1 cellular context compared by ENCODE assay signal in the genomic region with DNA sequence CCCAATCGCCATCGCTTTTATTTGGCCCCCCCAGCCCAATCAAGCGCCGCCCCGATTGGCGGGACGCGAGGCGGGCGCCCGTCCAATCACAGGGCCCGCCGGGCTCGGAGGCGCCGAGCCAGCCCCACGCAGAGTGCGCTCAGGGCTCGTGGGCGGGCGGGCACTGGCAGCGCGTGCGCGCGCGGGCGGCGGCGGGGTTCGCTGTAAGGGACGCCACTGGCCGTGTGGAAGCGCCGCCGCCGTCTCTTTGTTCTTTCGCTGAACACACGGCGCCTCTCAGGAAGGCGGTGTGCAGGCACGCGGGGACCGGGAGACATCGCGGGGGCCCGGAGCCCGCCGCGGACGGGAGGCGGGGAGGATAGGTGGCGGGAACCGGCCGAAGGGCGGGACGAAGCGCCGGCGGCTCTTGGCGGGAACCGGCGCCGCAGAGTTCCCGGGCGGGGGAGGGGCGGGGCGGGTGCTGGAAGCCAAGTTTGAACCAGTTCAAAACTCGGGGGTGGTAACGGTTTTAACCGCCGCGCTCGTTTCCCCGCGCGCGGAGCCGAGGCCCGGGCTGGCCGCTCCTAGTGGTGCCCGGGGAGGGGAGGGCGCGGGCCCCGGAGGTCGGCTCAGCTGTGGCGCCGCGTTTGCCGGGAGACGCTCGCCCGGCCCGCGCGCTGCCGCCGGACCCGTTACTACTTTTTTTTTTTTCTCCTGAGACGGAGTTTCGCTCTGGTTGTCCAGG.
A peak's percentile ranks its signal among the peaks of the same experiment; 100 is the strongest.
TF ChIP-seq lines count a peak whose summit lies in the region.

No MANE protein-coding gene starts in this region.

TF ChIP-seq in WTC11, 78 proteins besides CTCF, POLR2A, EP300 and RAD21 (continued from another document and continues in another):
- TF ChIP-seq, protein P1, sequence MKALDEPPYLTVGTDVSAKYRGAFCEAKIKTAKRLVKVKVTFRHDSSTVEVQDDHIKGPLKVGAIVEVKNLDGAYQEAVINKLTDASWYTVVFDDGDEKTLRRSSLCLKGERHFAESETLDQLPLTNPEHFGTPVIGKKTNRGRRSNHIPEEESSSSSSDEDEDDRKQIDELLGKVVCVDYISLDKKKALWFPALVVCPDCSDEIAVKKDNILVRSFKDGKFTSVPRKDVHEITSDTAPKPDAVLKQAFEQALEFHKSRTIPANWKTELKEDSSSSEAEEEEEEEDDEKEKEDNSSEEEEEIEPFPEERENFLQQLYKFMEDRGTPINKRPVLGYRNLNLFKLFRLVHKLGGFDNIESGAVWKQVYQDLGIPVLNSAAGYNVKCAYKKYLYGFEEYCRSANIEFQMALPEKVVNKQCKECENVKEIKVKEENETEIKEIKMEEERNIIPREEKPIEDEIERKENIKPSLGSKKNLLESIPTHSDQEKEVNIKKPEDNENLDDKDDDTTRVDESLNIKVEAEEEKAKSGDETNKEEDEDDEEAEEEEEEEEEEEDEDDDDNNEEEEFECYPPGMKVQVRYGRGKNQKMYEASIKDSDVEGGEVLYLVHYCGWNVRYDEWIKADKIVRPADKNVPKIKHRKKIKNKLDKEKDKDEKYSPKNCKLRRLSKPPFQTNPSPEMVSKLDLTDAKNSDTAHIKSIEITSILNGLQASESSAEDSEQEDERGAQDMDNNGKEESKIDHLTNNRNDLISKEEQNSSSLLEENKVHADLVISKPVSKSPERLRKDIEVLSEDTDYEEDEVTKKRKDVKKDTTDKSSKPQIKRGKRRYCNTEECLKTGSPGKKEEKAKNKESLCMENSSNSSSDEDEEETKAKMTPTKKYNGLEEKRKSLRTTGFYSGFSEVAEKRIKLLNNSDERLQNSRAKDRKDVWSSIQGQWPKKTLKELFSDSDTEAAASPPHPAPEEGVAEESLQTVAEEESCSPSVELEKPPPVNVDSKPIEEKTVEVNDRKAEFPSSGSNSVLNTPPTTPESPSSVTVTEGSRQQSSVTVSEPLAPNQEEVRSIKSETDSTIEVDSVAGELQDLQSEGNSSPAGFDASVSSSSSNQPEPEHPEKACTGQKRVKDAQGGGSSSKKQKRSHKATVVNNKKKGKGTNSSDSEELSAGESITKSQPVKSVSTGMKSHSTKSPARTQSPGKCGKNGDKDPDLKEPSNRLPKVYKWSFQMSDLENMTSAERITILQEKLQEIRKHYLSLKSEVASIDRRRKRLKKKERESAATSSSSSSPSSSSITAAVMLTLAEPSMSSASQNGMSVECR (CRISPR knock-in tag; IDR thresholded peaks at IDR 0.05; ENCODE audit: borderline replicate concordance): peak; percentile 33; the same call in 1 of the 2 replicates
- TF ChIP-seq GTF2I (CRISPR knock-in tag; conservative IDR thresholded peaks at IDR 0.05) (no peak), SMAD3 (CRISPR knock-in tag; IDR thresholded peaks at IDR 0.05; ENCODE audit: borderline replicate concordance) (no peak), NFYB (CRISPR knock-in tag; conservative IDR thresholded peaks at IDR 0.05; ENCODE audit: low read depth) (peak; percentile 85), PRRX2 (CRISPR knock-in tag; IDR thresholded peaks at IDR 0.05) (no peak), RELA (CRISPR knock-in tag; IDR thresholded peaks at IDR 0.05; ENCODE audit: borderline replicate concordance) (peak; percentile 25; the same call in 1 of the 2 replicates), NR3C1 (CRISPR knock-in tag; conservative IDR thresholded peaks at IDR 0.05; ENCODE audit: low read depth) (no peak), ZNF232 (CRISPR knock-in tag; IDR thresholded peaks at IDR 0.05) (0 out of 2 replicates have a peak, but pooled peaks have one; percentile 81), KAT7 (CRISPR knock-in tag; IDR thresholded peaks at IDR 0.05; ENCODE audit: borderline replicate concordance) (no peak), FOXK1 (CRISPR knock-in tag; IDR thresholded peaks at IDR 0.05) (peak; percentile 65), ZNF423 (CRISPR knock-in tag; IDR thresholded peaks at IDR 0.05) (no peak), TP53 (CRISPR knock-in tag; IDR thresholded peaks at IDR 0.05) (no peak), CBFB (CRISPR knock-in tag; IDR thresholded peaks at IDR 0.05; ENCODE audit: low read depth) (no peak), IRF2 (CRISPR knock-in tag; IDR thresholded peaks at IDR 0.05; ENCODE audit: borderline replicate concordance, low read depth) (no peak), ZBTB21 (CRISPR knock-in tag; IDR thresholded peaks at IDR 0.05; ENCODE audit: borderline replicate concordance) (no peak), ZNF138 (CRISPR knock-in tag; conservative IDR thresholded peaks at IDR 0.05) (no peak), ZNF263 (CRISPR knock-in tag; IDR thresholded peaks at IDR 0.05; ENCODE audit: low read depth) (0 out of 2 replicates have a peak, but pooled peaks have one; percentile 27), SMAD4 (CRISPR knock-in tag; IDR thresholded peaks at IDR 0.05) (0 out of 2 replicates have a peak, but pooled peaks have one; percentile 45), TEAD1 (CRISPR knock-in tag; IDR thresholded peaks at IDR 0.05) (peak; percentile 55; the same call in 1 of the 2 replicates), GRHL2 (CRISPR knock-in tag; IDR thresholded peaks at IDR 0.05; ENCODE audit: insufficient replicate concordance, severe bottlenecking) (no peak), ZNF416 (CRISPR knock-in tag; IDR thresholded peaks at IDR 0.05) (peak; percentile 29; the same call in 1 of the 2 replicates), CREB1 (CRISPR knock-in tag; IDR thresholded peaks at IDR 0.05) (no peak), NFE2L1 (CRISPR knock-in tag; IDR thresholded peaks at IDR 0.05) (peak; percentile 62; the same call in 1 of the 2 replicates), ESRRA (CRISPR knock-in tag; IDR thresholded peaks at IDR 0.05; ENCODE audit: borderline replicate concordance) (0 out of 2 replicates have a peak, but pooled peaks have one; percentile 26), RORB (CRISPR knock-in tag; IDR thresholded peaks at IDR 0.05) (no peak)
- TF ChIP-seq, protein P2, sequence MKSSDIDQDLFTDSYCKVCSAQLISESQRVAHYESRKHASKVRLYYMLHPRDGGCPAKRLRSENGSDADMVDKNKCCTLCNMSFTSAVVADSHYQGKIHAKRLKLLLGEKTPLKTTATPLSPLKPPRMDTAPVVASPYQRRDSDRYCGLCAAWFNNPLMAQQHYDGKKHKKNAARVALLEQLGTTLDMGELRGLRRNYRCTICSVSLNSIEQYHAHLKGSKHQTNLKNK (CRISPR knock-in tag; IDR thresholded peaks at IDR 0.05): no peak
- TF ChIP-seq, protein P3, sequence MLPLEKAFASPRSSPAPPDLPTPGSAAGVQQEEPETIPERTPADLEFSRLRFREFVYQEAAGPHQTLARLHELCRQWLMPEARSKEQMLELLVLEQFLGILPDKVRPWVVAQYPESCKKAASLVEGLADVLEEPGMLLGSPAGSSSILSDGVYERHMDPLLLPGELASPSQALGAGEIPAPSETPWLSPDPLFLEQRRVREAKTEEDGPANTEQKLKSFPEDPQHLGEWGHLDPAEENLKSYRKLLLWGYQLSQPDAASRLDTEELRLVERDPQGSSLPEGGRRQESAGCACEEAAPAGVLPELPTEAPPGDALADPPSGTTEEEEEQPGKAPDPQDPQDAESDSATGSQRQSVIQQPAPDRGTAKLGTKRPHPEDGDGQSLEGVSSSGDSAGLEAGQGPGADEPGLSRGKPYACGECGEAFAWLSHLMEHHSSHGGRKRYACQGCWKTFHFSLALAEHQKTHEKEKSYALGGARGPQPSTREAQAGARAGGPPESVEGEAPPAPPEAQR (CRISPR knock-in tag; IDR thresholded peaks at IDR 0.05): no peak
- TF ChIP-seq, protein P4, sequence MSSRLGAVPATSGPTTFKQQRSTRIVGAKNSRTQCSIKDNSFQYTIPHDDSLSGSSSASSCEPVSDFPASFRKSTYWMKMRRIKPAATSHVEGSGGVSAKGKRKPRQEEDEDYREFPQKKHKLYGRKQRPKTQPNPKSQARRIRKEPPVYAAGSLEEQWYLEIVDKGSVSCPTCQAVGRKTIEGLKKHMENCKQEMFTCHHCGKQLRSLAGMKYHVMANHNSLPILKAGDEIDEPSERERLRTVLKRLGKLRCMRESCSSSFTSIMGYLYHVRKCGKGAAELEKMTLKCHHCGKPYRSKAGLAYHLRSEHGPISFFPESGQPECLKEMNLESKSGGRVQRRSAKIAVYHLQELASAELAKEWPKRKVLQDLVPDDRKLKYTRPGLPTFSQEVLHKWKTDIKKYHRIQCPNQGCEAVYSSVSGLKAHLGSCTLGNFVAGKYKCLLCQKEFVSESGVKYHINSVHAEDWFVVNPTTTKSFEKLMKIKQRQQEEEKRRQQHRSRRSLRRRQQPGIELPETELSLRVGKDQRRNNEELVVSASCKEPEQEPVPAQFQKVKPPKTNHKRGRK (CRISPR knock-in tag; IDR thresholded peaks at IDR 0.05; ENCODE audit: borderline replicate concordance): no peak
- TF ChIP-seq, protein P5, sequence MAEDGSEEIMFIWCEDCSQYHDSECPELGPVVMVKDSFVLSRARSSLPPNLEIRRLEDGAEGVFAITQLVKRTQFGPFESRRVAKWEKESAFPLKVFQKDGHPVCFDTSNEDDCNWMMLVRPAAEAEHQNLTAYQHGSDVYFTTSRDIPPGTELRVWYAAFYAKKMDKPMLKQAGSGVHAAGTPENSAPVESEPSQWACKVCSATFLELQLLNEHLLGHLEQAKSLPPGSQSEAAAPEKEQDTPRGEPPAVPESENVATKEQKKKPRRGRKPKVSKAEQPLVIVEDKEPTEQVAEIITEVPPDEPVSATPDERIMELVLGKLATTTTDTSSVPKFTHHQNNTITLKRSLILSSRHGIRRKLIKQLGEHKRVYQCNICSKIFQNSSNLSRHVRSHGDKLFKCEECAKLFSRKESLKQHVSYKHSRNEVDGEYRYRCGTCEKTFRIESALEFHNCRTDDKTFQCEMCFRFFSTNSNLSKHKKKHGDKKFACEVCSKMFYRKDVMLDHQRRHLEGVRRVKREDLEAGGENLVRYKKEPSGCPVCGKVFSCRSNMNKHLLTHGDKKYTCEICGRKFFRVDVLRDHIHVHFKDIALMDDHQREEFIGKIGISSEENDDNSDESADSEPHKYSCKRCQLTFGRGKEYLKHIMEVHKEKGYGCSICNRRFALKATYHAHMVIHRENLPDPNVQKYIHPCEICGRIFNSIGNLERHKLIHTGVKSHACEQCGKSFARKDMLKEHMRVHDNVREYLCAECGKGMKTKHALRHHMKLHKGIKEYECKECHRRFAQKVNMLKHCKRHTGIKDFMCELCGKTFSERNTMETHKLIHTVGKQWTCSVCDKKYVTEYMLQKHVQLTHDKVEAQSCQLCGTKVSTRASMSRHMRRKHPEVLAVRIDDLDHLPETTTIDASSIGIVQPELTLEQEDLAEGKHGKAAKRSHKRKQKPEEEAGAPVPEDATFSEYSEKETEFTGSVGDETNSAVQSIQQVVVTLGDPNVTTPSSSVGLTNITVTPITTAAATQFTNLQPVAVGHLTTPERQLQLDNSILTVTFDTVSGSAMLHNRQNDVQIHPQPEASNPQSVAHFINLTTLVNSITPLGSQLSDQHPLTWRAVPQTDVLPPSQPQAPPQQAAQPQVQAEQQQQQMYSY (CRISPR knock-in tag; IDR thresholded peaks at IDR 0.05): peak; percentile 32; the same call in 1 of the 2 replicates
- TF ChIP-seq, protein P6, sequence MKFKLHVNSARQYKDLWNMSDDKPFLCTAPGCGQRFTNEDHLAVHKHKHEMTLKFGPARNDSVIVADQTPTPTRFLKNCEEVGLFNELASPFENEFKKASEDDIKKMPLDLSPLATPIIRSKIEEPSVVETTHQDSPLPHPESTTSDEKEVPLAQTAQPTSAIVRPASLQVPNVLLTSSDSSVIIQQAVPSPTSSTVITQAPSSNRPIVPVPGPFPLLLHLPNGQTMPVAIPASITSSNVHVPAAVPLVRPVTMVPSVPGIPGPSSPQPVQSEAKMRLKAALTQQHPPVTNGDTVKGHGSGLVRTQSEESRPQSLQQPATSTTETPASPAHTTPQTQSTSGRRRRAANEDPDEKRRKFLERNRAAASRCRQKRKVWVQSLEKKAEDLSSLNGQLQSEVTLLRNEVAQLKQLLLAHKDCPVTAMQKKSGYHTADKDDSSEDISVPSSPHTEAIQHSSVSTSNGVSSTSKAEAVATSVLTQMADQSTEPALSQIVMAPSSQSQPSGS (CRISPR knock-in tag; IDR thresholded peaks at IDR 0.05; ENCODE audit: borderline replicate concordance, low read depth): no peak
- TF ChIP-seq, protein P7, sequence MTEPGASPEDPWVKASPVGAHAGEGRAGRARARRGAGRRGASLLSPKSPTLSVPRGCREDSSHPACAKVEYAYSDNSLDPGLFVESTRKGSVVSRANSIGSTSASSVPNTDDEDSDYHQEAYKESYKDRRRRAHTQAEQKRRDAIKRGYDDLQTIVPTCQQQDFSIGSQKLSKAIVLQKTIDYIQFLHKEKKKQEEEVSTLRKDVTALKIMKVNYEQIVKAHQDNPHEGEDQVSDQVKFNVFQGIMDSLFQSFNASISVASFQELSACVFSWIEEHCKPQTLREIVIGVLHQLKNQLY (CRISPR knock-in tag; IDR thresholded peaks at IDR 0.05): no peak
- TF ChIP-seq, protein P8, sequence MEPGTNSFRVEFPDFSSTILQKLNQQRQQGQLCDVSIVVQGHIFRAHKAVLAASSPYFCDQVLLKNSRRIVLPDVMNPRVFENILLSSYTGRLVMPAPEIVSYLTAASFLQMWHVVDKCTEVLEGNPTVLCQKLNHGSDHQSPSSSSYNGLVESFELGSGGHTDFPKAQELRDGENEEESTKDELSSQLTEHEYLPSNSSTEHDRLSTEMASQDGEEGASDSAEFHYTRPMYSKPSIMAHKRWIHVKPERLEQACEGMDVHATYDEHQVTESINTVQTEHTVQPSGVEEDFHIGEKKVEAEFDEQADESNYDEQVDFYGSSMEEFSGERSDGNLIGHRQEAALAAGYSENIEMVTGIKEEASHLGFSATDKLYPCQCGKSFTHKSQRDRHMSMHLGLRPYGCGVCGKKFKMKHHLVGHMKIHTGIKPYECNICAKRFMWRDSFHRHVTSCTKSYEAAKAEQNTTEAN (CRISPR knock-in tag; IDR thresholded peaks at IDR 0.05): peak; percentile 70; the same call in 1 of the 2 replicates
- TF ChIP-seq, protein P9, sequence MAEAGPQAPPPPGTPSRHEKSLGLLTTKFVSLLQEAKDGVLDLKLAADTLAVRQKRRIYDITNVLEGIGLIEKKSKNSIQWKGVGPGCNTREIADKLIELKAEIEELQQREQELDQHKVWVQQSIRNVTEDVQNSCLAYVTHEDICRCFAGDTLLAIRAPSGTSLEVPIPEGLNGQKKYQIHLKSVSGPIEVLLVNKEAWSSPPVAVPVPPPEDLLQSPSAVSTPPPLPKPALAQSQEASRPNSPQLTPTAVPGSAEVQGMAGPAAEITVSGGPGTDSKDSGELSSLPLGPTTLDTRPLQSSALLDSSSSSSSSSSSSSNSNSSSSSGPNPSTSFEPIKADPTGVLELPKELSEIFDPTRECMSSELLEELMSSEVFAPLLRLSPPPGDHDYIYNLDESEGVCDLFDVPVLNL (CRISPR knock-in tag; IDR thresholded peaks at IDR 0.05; ENCODE audit: borderline replicate concordance, low read depth): peak; percentile 95
- TF ChIP-seq, protein P10, sequence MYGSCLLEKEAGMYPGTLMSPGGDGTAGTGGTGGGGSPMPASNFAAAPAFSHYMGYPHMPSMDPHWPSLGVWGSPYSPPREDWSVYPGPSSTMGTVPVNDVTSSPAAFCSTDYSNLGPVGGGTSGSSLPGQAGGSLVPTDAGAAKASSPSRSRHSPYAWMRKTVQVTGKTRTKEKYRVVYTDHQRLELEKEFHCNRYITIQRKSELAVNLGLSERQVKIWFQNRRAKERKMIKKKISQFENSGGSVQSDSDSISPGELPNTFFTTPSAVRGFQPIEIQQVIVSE (CRISPR knock-in tag; IDR thresholded peaks at IDR 0.05; ENCODE audit: borderline replicate concordance): no peak
- TF ChIP-seq, protein P11, sequence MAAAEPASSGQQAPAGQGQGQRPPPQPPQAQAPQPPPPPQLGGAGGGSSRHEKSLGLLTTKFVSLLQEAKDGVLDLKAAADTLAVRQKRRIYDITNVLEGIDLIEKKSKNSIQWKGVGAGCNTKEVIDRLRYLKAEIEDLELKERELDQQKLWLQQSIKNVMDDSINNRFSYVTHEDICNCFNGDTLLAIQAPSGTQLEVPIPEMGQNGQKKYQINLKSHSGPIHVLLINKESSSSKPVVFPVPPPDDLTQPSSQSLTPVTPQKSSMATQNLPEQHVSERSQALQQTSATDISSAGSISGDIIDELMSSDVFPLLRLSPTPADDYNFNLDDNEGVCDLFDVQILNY (CRISPR knock-in tag; IDR thresholded peaks at IDR 0.05): peak; percentile 85
